Comparison of ENCODE assay signal across 16 cellular contexts in genomic region chr17:28521296-28522085, GRCh38. TPM values are rescaled to one million over a fixed set of nuclear protein-coding genes. Genes with fewer than 3 reads are reported as not detected.
"Had no signal": no experiment of that assay in that cellular context is flagged by ENCODE, and none has a peak within 500 bp of the region (broad histone marks: within the 10 kb centered on the region; RNA-seq: fewer than 3 reads in every experiment).

No MANE protein-coding gene starts in this region.

- H3K9me3 ChIP-seq: esophagus muscularis mucosa, left lung, testis had no signal

- H3K4me3 ChIP-seq: esophagus muscularis mucosa, left lung, testis had no signal

- H3K27me3 ChIP-seq: esophagus muscularis mucosa, left lung, testis had no signal

- H3K36me3 ChIP-seq: esophagus muscularis mucosa, left lung had no signal

- H3K4me3 Mint-ChIP-seq: activated naive CD8-positive, alpha-beta T cell; neural crest cell; stimulated activated naive CD8-positive, alpha-beta T cell treated with anti-CD3 and anti-CD28 coated beads, Interleukin-15, amount 100 ng/mL, for 72 hours; T-helper 17 cell had no signal

- ATAC-seq: left lung; stimulated activated naive CD8-positive, alpha-beta T cell treated with anti-CD3 and anti-CD28 coated beads, Interleukin-15, amount 100 ng/mL, for 72 hours; T-helper 17 cell had no signal

- H3K27ac ChIP-seq: esophagus muscularis mucosa, left lung, testis had no signal

- H3K4me1 ChIP-seq: left lung, testis had no signal

- H3K27ac Mint-ChIP-seq: activated naive CD8-positive, alpha-beta T cell; T-helper 17 cell had no signal

- H3K4me1 Mint-ChIP-seq: neural crest cell; stimulated activated naive CD8-positive, alpha-beta T cell treated with anti-CD3 and anti-CD28 coated beads, Interleukin-15, amount 100 ng/mL, for 72 hours; T-helper 17 cell had no signal

- DNase-seq: activated T-cell treated with anti-CD3 and anti-CD28 coated beads, Interleukin-2, amount 50 U/mL, for 1 hour; amygdala; cerebellar nuclear complex; dermis blood vessel endothelial cell; hypothalamus; mesenchymal stem cell; retina; stimulated activated CD4-positive, alpha-beta T cell treated with anti-CD3 and anti-CD28 coated beads, Interleukin-4, amount 100 ng/mL, for 4 hours; stimulated activated naive CD8-positive, alpha-beta T cell treated with anti-CD3 and anti-CD28 coated beads, Interleukin-15, amount 100 ng/mL, for 72 hours; T-helper 17 cell; testis had no signal

- H3K9me3 Mint-ChIP-seq: neural crest cell; stimulated activated naive CD8-positive, alpha-beta T cell treated with anti-CD3 and anti-CD28 coated beads, Interleukin-15, amount 100 ng/mL, for 72 hours had no signal

- H3K36me3 Mint-ChIP-seq: activated naive CD8-positive, alpha-beta T cell had no signal

- H3K27me3 Mint-ChIP-seq: activated naive CD8-positive, alpha-beta T cell had no signal

RNA-seq across cellular contexts. Expression of gene FOXN1, which starts 15.3 kb away (rescaled TPM):
- total RNA-seq: dermis blood vessel endothelial cell, esophagus muscularis mucosa, fibroblast of villous mesenchyme, neural crest cell, T-helper 17 cell had no signal

RNA-seq across cellular contexts. Expression of gene SLC13A2, which starts 48.0 kb away (rescaled TPM):
- total RNA-seq: dermis blood vessel endothelial cell, esophagus muscularis mucosa, fibroblast of villous mesenchyme, left lung, neural crest cell, T-helper 17 cell had no signal
